Comparison of ENCODE assay signal across 8 cellular contexts in genomic region chr17:30831257-30831656, GRCh38. TPM values are rescaled to one million over a fixed set of nuclear protein-coding genes. Genes with fewer than 3 reads are reported as not detected.
DNase-seq lines count a peak whose midpoint lies in the region; ATAC-seq and TF ChIP-seq lines count a peak whose summit lies in the region.

No MANE protein-coding gene starts in this region.

- peak; percentile 55 for ATAC-seq in WTC11
- no peak for ATAC-seq in GM18498 (IDR thresholded peaks at IDR 0.05; ENCODE audit: unreplicated experiment)
- no peak for ATAC-seq in HG03354 (IDR thresholded peaks at IDR 0.05; ENCODE audit: poor library complexity, severe bottlenecking, unreplicated experiment)
- no peak for ATAC-seq in GM21515 (IDR thresholded peaks at IDR 0.05; ENCODE audit: unreplicated experiment)

- no peak overlapping the region for H4K91ac ChIP-seq in H9 (ENCODE audit: insufficient read length, low read depth, low read length)

- WGBS in H9 (ENCODE audit: extremely low coverage, insufficient read length, low lambda C conversion rate): no CpG with 5 or more reads among the region's 13 CpGs

- peaks cover 6% of the 10 kb centered on the region for H3K23me2 ChIP-seq in H9 (ENCODE audit: insufficient read length, low read depth, low read length, poor library complexity, severe bottlenecking)

- H3K9me3 Mint-ChIP-seq in H9 (no peaks in the 10 kb centered on the region; a peak in 1 of 5 replicates), WTC11 (no peaks in the 10 kb centered on the region)

- H3K27me3 Mint-ChIP-seq in H9 (ENCODE audit: low read depth) (peaks cover 2% of the 10 kb centered on the region), WTC11 (ENCODE audit: low read depth) (peaks cover 6% of the 10 kb centered on the region)

- peak overlapping the region; percentile 100 for H3K4me2 ChIP-seq in H9 (ENCODE audit: insufficient read depth, insufficient read length, low read length)

- H2AFZ ChIP-seq in H9 (ENCODE audit: low read length): peak overlapping the region; percentile 49

- H3K4me1 Mint-ChIP-seq in H9 (peaks cover 15 to 20% of the 10 kb centered on the region in 2 experiments), WTC11 (peaks cover 19% of the 10 kb centered on the region)

- H3K4me1 ChIP-seq in H9 (ENCODE audit: insufficient read depth, low read length): no peaks in the 10 kb centered on the region; the same call in 1 of the 2 replicates
- H3K4me1 ChIP-seq in rectal smooth muscle tissue (ENCODE audit: control insufficient read depth, insufficient read depth, low read length): peaks cover 9% of the 10 kb centered on the region

- H3K56ac ChIP-seq in H9 (ENCODE audit: insufficient read length, low read depth, low read length): no peak overlapping the region

- H3T11ph ChIP-seq in H9 (ENCODE audit: low read length): no peak overlapping the region

- H2BK15ac ChIP-seq in H9 (ENCODE audit: low read depth, low read length): no peak overlapping the region

- CTCF ChIA-PET in WTC11 (lab: Charles Lee): interaction anchor here (0.5 to 1.6 kb wide), 2 partner anchors 134 to 385 kb away, joined by 3 read pairs; no protein-coding TSS in a partner anchor

- H3K18ac ChIP-seq in H9 (ENCODE audit: insufficient read length, low read depth, low read length): peak overlapping the region; percentile 6

- H3K36me3 ChIP-seq in rectal smooth muscle tissue (ENCODE audit: control insufficient read depth, insufficient read depth, low read length): no peaks in the 10 kb centered on the region

- no peak overlapping the region for H2AK5ac ChIP-seq in H9 (ENCODE audit: insufficient read length, low read length)

- H2BK12ac ChIP-seq in H9 (ENCODE audit: insufficient read length, low read depth, low read length): no peak overlapping the region

- POLR2A ChIA-PET in WTC11 (lab: Charles Lee): no interaction called here

- H3K9me3 ChIP-seq in H9 (ENCODE audit: control insufficient read depth, low read depth, low read length): no peaks in the 10 kb centered on the region

- no peak overlapping the region for H4K5ac ChIP-seq in H9 (ENCODE audit: insufficient read length, low read depth, low read length)

- H3K4ac ChIP-seq in H9 (ENCODE audit: low read depth, low read length): no peak overlapping the region; the same call in 1 of the 2 replicates

- no peak overlapping the region for H3K23ac ChIP-seq in H9 (ENCODE audit: insufficient read length, low read depth, low read length)

- H2BK5ac ChIP-seq in H9 (ENCODE audit: insufficient read length, low read length): no peak overlapping the region

- no peaks in the 10 kb centered on the region for H4K20me1 ChIP-seq in H9 (ENCODE audit: control insufficient read depth, insufficient read depth, insufficient read length)

- H3K27ac ChIP-seq in H9 (ENCODE audit: insufficient read length, low read depth, low read length): peak overlapping the region; percentile 63
- H3K27ac ChIP-seq in rectal smooth muscle tissue (ENCODE audit: low read depth, low read length): no peak overlapping the region

- peaks cover 10 to 20% (median 20%) of the 10 kb centered on the region in 3 experiments; a peak in 6 of 7 replicates for H3K36me3 Mint-ChIP-seq in H9 (ENCODE audit: insufficient read depth in 1 of 3, low read depth in 3 of 3)
- peaks cover 14% of the 10 kb centered on the region for H3K36me3 Mint-ChIP-seq in WTC11

- H3K4me3 Mint-ChIP-seq in H9 (peak overlapping the region; percentile 95 to 100), WTC11 (peak overlapping the region; percentile 98)

- H3K27me3 ChIP-seq in H9 (ENCODE audit: insufficient read depth, low read length) (no peaks in the 10 kb centered on the region), rectal smooth muscle tissue (ENCODE audit: control insufficient read depth, insufficient read depth, low read length) (no peaks in the 10 kb centered on the region)

- no peak for TF ChIP-seq CTCF in H9 (conservative IDR thresholded peaks at IDR 0.05)
- TF ChIP-seq CTCF in WTC11 (IDR thresholded peaks at IDR 0.05): no peak

- no peak overlapping the region for H2BK20ac ChIP-seq in H9 (ENCODE audit: low read depth, low read length, poor library complexity, severe bottlenecking)

- no peaks in the 10 kb centered on the region for H3K79me1 ChIP-seq in H9 (ENCODE audit: insufficient read depth, low read depth, low read length, poor library complexity, severe bottlenecking)

- peak overlapping the region; percentile 97 to 99 (median 99) for H3K27ac Mint-ChIP-seq in H9
- H3K27ac Mint-ChIP-seq in WTC11: peak overlapping the region; percentile 86

- peak; percentile 20 for DNase-seq in AG20443 (ENCODE audit: low spot score)
- DNase-seq in H9: peak; percentile 54
- no peak for DNase-seq in WTC11 (ENCODE audit: low spot score)
- peak; percentile 15 for DNase-seq in glomerular visceral epithelial cell (ENCODE audit: extremely low spot score)

- H3K4me3 ChIP-seq in rectal smooth muscle tissue (ENCODE audit: low read length): peak overlapping the region; percentile 89

- H3K14ac ChIP-seq in H9 (ENCODE audit: insufficient read depth, low read length): no peak overlapping the region

- H3K79me2 ChIP-seq in H9 (ENCODE audit: insufficient read depth, low read length): peaks cover 9% of the 10 kb centered on the region; the same call in 1 of the 2 replicates

- H2BK120ac ChIP-seq in H9 (ENCODE audit: low read depth, low read length, poor library complexity, severe bottlenecking): no peak overlapping the region

- no peak overlapping the region for H4K8ac ChIP-seq in H9 (replicated peaks; ENCODE audit: insufficient read length, low read depth, low read length)

- peak overlapping the region; percentile 59 for H3K9ac ChIP-seq in H9 (ENCODE audit: extremely low read depth, insufficient read length, low read length)
- H3K9ac ChIP-seq in rectal smooth muscle tissue (ENCODE audit: low read length): no peak overlapping the region

TF ChIP-seq in WTC11, 78 proteins besides CTCF, POLR2A, EP300 and RAD21:
- TF ChIP-seq NR3C1 (CRISPR knock-in tag; conservative IDR thresholded peaks at IDR 0.05; ENCODE audit: low read depth) (no peak), EMX1 (CRISPR knock-in tag; IDR thresholded peaks at IDR 0.05) (no peak)
- TF ChIP-seq, protein P1, sequence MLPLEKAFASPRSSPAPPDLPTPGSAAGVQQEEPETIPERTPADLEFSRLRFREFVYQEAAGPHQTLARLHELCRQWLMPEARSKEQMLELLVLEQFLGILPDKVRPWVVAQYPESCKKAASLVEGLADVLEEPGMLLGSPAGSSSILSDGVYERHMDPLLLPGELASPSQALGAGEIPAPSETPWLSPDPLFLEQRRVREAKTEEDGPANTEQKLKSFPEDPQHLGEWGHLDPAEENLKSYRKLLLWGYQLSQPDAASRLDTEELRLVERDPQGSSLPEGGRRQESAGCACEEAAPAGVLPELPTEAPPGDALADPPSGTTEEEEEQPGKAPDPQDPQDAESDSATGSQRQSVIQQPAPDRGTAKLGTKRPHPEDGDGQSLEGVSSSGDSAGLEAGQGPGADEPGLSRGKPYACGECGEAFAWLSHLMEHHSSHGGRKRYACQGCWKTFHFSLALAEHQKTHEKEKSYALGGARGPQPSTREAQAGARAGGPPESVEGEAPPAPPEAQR (CRISPR knock-in tag; IDR thresholded peaks at IDR 0.05): no peak
TF ChIP-seq in WTC11: peak in this region for 0.

RNA-seq across cellular contexts. Expression of gene ATAD5, which starts 0.5 kb away (rescaled TPM):
- 24.6 and 27.0 TPM in 2 replicates for total RNA-seq in H9 (2021)
- total RNA-seq in WTC11 (2021): 24.7 to 26.0 TPM (median 25.0 TPM) in 3 replicates

RNA-seq across cellular contexts. Expression of gene CRLF3, which starts 6.8 kb away (rescaled TPM):
- total RNA-seq in H9 (2021) (18.1 TPM in 2 replicates), WTC11 (2021) (17.9 to 21.7 TPM (median 20.6 TPM) in 3 replicates)
